Comparison of ENCODE assay signal across 8 cellular contexts in genomic region chr12:58804749-58805148, GRCh38.
A peak's percentile ranks its signal among the peaks of the same experiment; 100 is the strongest.
DNase-seq lines count a peak whose midpoint lies in the region; ATAC-seq and TF ChIP-seq lines count a peak whose summit lies in the region.

No MANE protein-coding gene starts in this region.

- H3K27ac Mint-ChIP-seq in nephron progenitor cell = no peak overlapping the region
- H3K27ac Mint-ChIP-seq in activated naive CD8-positive, alpha-beta T cell treated with anti-CD3 and anti-CD28 coated beads, Interleukin-2, amount 50 U/mL, for 24 hours = no peak overlapping the region
- no peak overlapping the region for H3K27ac Mint-ChIP-seq in activated T-helper 2 cell treated with anti-CD3 and anti-CD28 coated beads, Interferon-gamma antibody, Interleukin-2, Interleukin-4, amounts not matched to agents 10 μg/mL and 5 μg/mL and 100 μg/mL, durations not matched to agents 14 hours and 24 hours and 36 hours

- DNase-seq in NCI-H1417 (lab: John Stamatoyannopoulos, UW) = peak in 2 of 3 experiments; percentile 8 to 14
- DNase-seq in NCI-H1417 treated with DMSO at 0.1 percent for 48 hours (lab: John Stamatoyannopoulos, UW) = no peak
- DNase-seq in RWPE2 (ENCODE audit: low spot score) = no peak
- DNase-seq in nephron progenitor cell = no peak
- DNase-seq in activated naive CD8-positive, alpha-beta T cell treated with anti-CD3 and anti-CD28 coated beads, Interleukin-2, amount 50 U/mL, for 24 hours = no peak
- no peak for DNase-seq in activated T-helper 2 cell treated with anti-CD3 and anti-CD28 coated beads, Interferon-gamma antibody, Interleukin-2, Interleukin-4, amounts not matched to agents 10 μg/mL and 5 μg/mL and 100 μg/mL, durations not matched to agents 14 hours and 24 hours and 36 hours (ENCODE audit: low spot score)

- TF ChIP-seq CTCF in RWPE2 (IDR thresholded peaks at IDR 0.05; ENCODE audit: poor library complexity, severe bottlenecking) (peak; percentile 38), nephron progenitor cell (IDR thresholded peaks at IDR 0.05) (peak; percentile 51)

- peaks cover 10% of the 10 kb centered on the region for H3K4me1 Mint-ChIP-seq in nephron progenitor cell
- no peaks in the 10 kb centered on the region for H3K4me1 Mint-ChIP-seq in activated naive CD8-positive, alpha-beta T cell treated with anti-CD3 and anti-CD28 coated beads, Interleukin-2, amount 50 U/mL, for 24 hours
- no peaks in the 10 kb centered on the region for H3K4me1 Mint-ChIP-seq in activated T-helper 2 cell treated with anti-CD3 and anti-CD28 coated beads, Interferon-gamma antibody, Interleukin-2, Interleukin-4, amounts not matched to agents 10 μg/mL and 5 μg/mL and 100 μg/mL, durations not matched to agents 14 hours and 24 hours and 36 hours (ENCODE audit: low read depth)

- H3K4me3 ChIP-seq in RWPE2 (ENCODE audit: severe bottlenecking) = no peak overlapping the region

- H3K36me3 Mint-ChIP-seq in nephron progenitor cell (ENCODE audit: low read depth) = no peaks in the 10 kb centered on the region
- H3K36me3 Mint-ChIP-seq in activated naive CD8-positive, alpha-beta T cell treated with anti-CD3 and anti-CD28 coated beads, Interleukin-2, amount 50 U/mL, for 24 hours (ENCODE audit: low read depth) = no peaks in the 10 kb centered on the region
- no peaks in the 10 kb centered on the region for H3K36me3 Mint-ChIP-seq in activated T-helper 2 cell treated with anti-CD3 and anti-CD28 coated beads, Interferon-gamma antibody, Interleukin-2, Interleukin-4, amounts not matched to agents 10 μg/mL and 5 μg/mL and 100 μg/mL, durations not matched to agents 14 hours and 24 hours and 36 hours (ENCODE audit: low read depth)

- H3K9me3 ChIP-seq in RWPE2 (ENCODE audit: severe bottlenecking) = no peaks in the 10 kb centered on the region

- H3K4me3 Mint-ChIP-seq in nephron progenitor cell = no peak overlapping the region
- no peak overlapping the region for H3K4me3 Mint-ChIP-seq in activated naive CD8-positive, alpha-beta T cell treated with anti-CD3 and anti-CD28 coated beads, Interleukin-2, amount 50 U/mL, for 24 hours
- no peak overlapping the region for H3K4me3 Mint-ChIP-seq in activated T-helper 2 cell treated with anti-CD3 and anti-CD28 coated beads, Interferon-gamma antibody, Interleukin-2, Interleukin-4, amounts not matched to agents 10 μg/mL and 5 μg/mL and 100 μg/mL, durations not matched to agents 14 hours and 24 hours and 36 hours (ENCODE audit: low read depth)

- H3K36me3 ChIP-seq in RWPE2 (ENCODE audit: low read depth) = no peaks in the 10 kb centered on the region

- no peaks in the 10 kb centered on the region for H3K27me3 ChIP-seq in RWPE2 (ENCODE audit: insufficient read depth, poor library complexity, severe bottlenecking)

- intact Hi-C loops in activated T-helper 2 cell treated with anti-CD3 and anti-CD28 coated beads, Interferon-gamma antibody, Interleukin-2, Interleukin-4, amounts not matched to agents 10 μg/mL and 5 μg/mL and 100 μg/mL, durations not matched to agents 14 hours and 24 hours and 36 hours (cut with micrococcal nuclease) = no loop called here

- peaks cover 4% of the 10 kb centered on the region for H3K9me3 Mint-ChIP-seq in nephron progenitor cell
- H3K9me3 Mint-ChIP-seq in activated naive CD8-positive, alpha-beta T cell treated with anti-CD3 and anti-CD28 coated beads, Interleukin-2, amount 50 U/mL, for 24 hours = peaks cover 3% of the 10 kb centered on the region
- H3K9me3 Mint-ChIP-seq in activated T-helper 2 cell treated with anti-CD3 and anti-CD28 coated beads, Interferon-gamma antibody, Interleukin-2, Interleukin-4, amounts not matched to agents 10 μg/mL and 5 μg/mL and 100 μg/mL, durations not matched to agents 14 hours and 24 hours and 36 hours = no peaks in the 10 kb centered on the region

- peak; percentile 85 for ATAC-seq in HG02884 (IDR thresholded peaks at IDR 0.05; ENCODE audit: unreplicated experiment)
- no peak for ATAC-seq in RWPE2 (ENCODE audit: low read depth)
- no peak for ATAC-seq in HG03469 (IDR thresholded peaks at IDR 0.05; ENCODE audit: unreplicated experiment)
- no peak for ATAC-seq in activated naive CD8-positive, alpha-beta T cell treated with anti-CD3 and anti-CD28 coated beads, Interleukin-2, amount 50 U/mL, for 24 hours

- no peaks in the 10 kb centered on the region for H3K4me1 ChIP-seq in RWPE2 (ENCODE audit: insufficient read depth, poor library complexity, severe bottlenecking)

- no peaks in the 10 kb centered on the region for H3K27me3 Mint-ChIP-seq in nephron progenitor cell (ENCODE audit: low read depth, poor library complexity)
- no peaks in the 10 kb centered on the region for H3K27me3 Mint-ChIP-seq in activated naive CD8-positive, alpha-beta T cell treated with anti-CD3 and anti-CD28 coated beads, Interleukin-2, amount 50 U/mL, for 24 hours
- no peaks in the 10 kb centered on the region for H3K27me3 Mint-ChIP-seq in activated T-helper 2 cell treated with anti-CD3 and anti-CD28 coated beads, Interferon-gamma antibody, Interleukin-2, Interleukin-4, amounts not matched to agents 10 μg/mL and 5 μg/mL and 100 μg/mL, durations not matched to agents 14 hours and 24 hours and 36 hours (ENCODE audit: low read depth)

- no peak overlapping the region for H3K27ac ChIP-seq in RWPE2 (ENCODE audit: poor library complexity, severe bottlenecking)

Comparison
In these comparisons a context has a peak if more than half of its experiments do, and no peak if none do; other contexts are left out.
1. DNase-seq: peak in NCI-H1417 (2 of 3); none in NCI-H1417 treated with DMSO at 0.1 percent for 48 hours (single experiment), RWPE2 (single experiment), nephron progenitor cell (single experiment), activated naive CD8-positive, alpha-beta T cell treated with anti-CD3 and anti-CD28 coated beads, Interleukin-2, amount 50 U/mL, for 24 hours (single experiment) and activated T-helper 2 cell treated with anti-CD3 and anti-CD28 coated beads, Interferon-gamma antibody, Interleukin-2, Interleukin-4, amounts not matched to agents 10 μg/mL and 5 μg/mL and 100 μg/mL, durations not matched to agents 14 hours and 24 hours and 36 hours (single experiment).